30 cellular contexts compared by ENCODE assay signal in genomic region chr7:1427064-1427657, GRCh38.
"Had no signal": no experiment of that assay in that cellular context is flagged by ENCODE, and none has a peak within 500 bp of the region (broad histone marks: within the 10 kb centered on the region; RNA-seq: fewer than 3 reads in every experiment).

No MANE protein-coding gene starts in this region.

- H3K27me3 ChIP-seq: ovary, thyroid gland had no signal

- H3K4me1 Mint-ChIP-seq: neural crest cell had no signal

- H3K9me3 Mint-ChIP-seq: naive thymus-derived CD8-positive, alpha-beta T cell; natural killer cell treated with Interleukin-12 subunit alpha and Interleukin-12 subunit beta and Interleukin-15 and Interleukin-18, amount 100 ng/mL, for 72 hours; nephron progenitor cell; neural crest cell; stimulated activated effector memory CD8-positive, alpha-beta T cell treated with anti-CD3 and anti-CD28 coated beads, Interleukin-12 subunit alpha, Interleukin-12 subunit beta, amount 100 ng/mL, for 72 hours; stimulated activated naive CD8-positive, alpha-beta T cell treated with anti-CD3 and anti-CD28 coated beads, Interleukin-15, Interleukin-2, amounts not matched to agents 100 ng/mL and 50 ng/mL, for 24 hours had no signal

- H3K27ac Mint-ChIP-seq: naive B cell; natural killer cell treated with Interleukin-12 subunit alpha and Interleukin-12 subunit beta and Interleukin-15 and Interleukin-18, amount 100 ng/mL, for 72 hours; nephron progenitor cell; progenitor cell of endocrine pancreas; stimulated activated effector memory CD8-positive, alpha-beta T cell treated with anti-CD3 and anti-CD28 coated beads, Interleukin-12 subunit alpha, Interleukin-12 subunit beta, amount 100 ng/mL, for 72 hours; stimulated activated naive B cell treated with anti-CD40 and anti-IgM and Interleukin-4, amounts not matched to agents 10 μg/mL and 1 μg/mL and 100 μg/mL, for 72 hours; stimulated activated naive CD8-positive, alpha-beta T cell treated with anti-CD3 and anti-CD28 coated beads, Interleukin-15, Interleukin-2, amounts not matched to agents 100 ng/mL and 50 ng/mL, for 24 hours had no signal

- H3K9ac ChIP-seq: parathyroid adenoma had no signal

- H3K4me3 ChIP-seq: ovary, psoas muscle, skin epidermis, smooth muscle cell, spleen, stomach, thoracic aorta, thyroid gland, tibial nerve, upper lobe of left lung, uterus had no signal

- H3K27ac ChIP-seq: ovary, parathyroid adenoma, psoas muscle, skin epidermis, spleen, stomach, thoracic aorta, thyroid gland, tibial nerve, upper lobe of left lung, uterus had no signal

- H3K36me3 ChIP-seq: ovary, spleen, stomach, thoracic aorta, thyroid gland, tibial nerve, upper lobe of left lung, uterus had no signal

- H3K4me1 ChIP-seq: psoas muscle, thyroid gland, uterus had no signal

- H2AFZ ChIP-seq: parathyroid adenoma had no signal

- H3K4me3 Mint-ChIP-seq: naive B cell; naive thymus-derived CD8-positive, alpha-beta T cell; natural killer cell treated with Interleukin-12 subunit alpha and Interleukin-12 subunit beta and Interleukin-15 and Interleukin-18, amount 100 ng/mL, for 72 hours; nephron progenitor cell; neural crest cell; stimulated activated effector memory CD8-positive, alpha-beta T cell treated with anti-CD3 and anti-CD28 coated beads, Interleukin-12 subunit alpha, Interleukin-12 subunit beta, amount 100 ng/mL, for 72 hours; stimulated activated naive B cell treated with anti-CD40 and anti-IgM and Interleukin-4, amounts not matched to agents 10 μg/mL and 1 μg/mL and 100 μg/mL, for 72 hours; stimulated activated naive CD8-positive, alpha-beta T cell treated with anti-CD3 and anti-CD28 coated beads, Interleukin-15, Interleukin-2, amounts not matched to agents 100 ng/mL and 50 ng/mL, for 24 hours had no signal

- H3K4me2 ChIP-seq: smooth muscle cell had no signal

- H3K9me3 ChIP-seq: ovary, psoas muscle, spleen, stomach, thoracic aorta, thyroid gland, tibial nerve, upper lobe of left lung, uterus had no signal

- DNase-seq: naive B cell; naive thymus-derived CD8-positive, alpha-beta T cell; nephron progenitor cell; occipital lobe; ovary; posterior cingulate gyrus; psoas muscle; right cardiac atrium; spleen; stimulated activated CD4-positive, alpha-beta T cell treated with anti-CD3 and anti-CD28 coated beads, Interleukin-12 subunit alpha, Interleukin-12 subunit beta, amount 100 ng/mL, for 4 hours; stimulated activated CD4-positive, alpha-beta T cell treated with anti-CD3 and anti-CD28 coated beads, Interleukin-2, amount 100 ng/mL, for 24 hours; stimulated activated CD4-positive, alpha-beta T cell treated with anti-CD3 and anti-CD28 coated beads, Interleukin-2, amount 100 ng/mL, for 48 hours; stimulated activated CD4-positive, alpha-beta T cell treated with anti-CD3 and anti-CD28 coated beads, Interleukin-4, amount 100 ng/mL, for 24 hours; stimulated activated naive B cell treated with anti-CD40 and anti-IgM and Interleukin-4, amounts not matched to agents 10 μg/mL and 1 μg/mL and 100 μg/mL, for 72 hours; stimulated activated naive CD4-positive, alpha-beta T cell treated with Interleukin-2 at 50 U/mL for 16 hours; stomach; thyroid gland; uterus had no signal

- H3K36me3 Mint-ChIP-seq: naive thymus-derived CD8-positive, alpha-beta T cell; natural killer cell treated with Interleukin-12 subunit alpha and Interleukin-12 subunit beta and Interleukin-15 and Interleukin-18, amount 100 ng/mL, for 72 hours; stimulated activated effector memory CD8-positive, alpha-beta T cell treated with anti-CD3 and anti-CD28 coated beads, Interleukin-12 subunit alpha, Interleukin-12 subunit beta, amount 100 ng/mL, for 72 hours; stimulated activated naive B cell treated with anti-CD40 and anti-IgM and Interleukin-4, amounts not matched to agents 10 μg/mL and 1 μg/mL and 100 μg/mL, for 72 hours had no signal

- ATAC-seq: naive thymus-derived CD8-positive, alpha-beta T cell; natural killer cell treated with Interleukin-12 subunit alpha and Interleukin-12 subunit beta and Interleukin-15 and Interleukin-18, amount 100 ng/mL, for 72 hours; psoas muscle; right cardiac atrium; sciatic nerve; stimulated activated effector memory CD8-positive, alpha-beta T cell treated with anti-CD3 and anti-CD28 coated beads, Interleukin-12 subunit alpha, Interleukin-12 subunit beta, amount 100 ng/mL, for 72 hours; stimulated activated naive B cell treated with anti-CD40 and anti-IgM and Interleukin-4, amounts not matched to agents 10 μg/mL and 1 μg/mL and 100 μg/mL, for 72 hours had no signal
